ENCODE assay signal across 9 cellular contexts in the genomic region with DNA sequence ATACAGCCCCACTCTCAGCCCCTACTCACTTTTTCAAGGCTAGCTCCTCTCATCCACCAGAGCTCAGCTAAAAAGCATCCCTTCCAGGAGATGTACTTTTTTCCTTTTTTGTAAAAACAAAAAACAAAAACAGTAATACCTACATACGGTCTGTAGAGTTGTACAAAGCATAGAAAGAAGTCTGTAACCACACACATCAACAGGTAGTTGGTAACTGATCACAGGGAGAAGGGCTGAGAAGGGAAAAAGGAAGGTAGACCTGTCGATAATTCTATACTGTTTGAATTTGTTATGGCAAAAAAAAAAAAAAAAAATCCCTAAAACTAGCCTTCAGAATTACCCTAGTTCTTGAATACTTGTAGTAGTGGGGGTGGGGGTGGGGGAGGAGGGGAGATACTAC. TPM values are rescaled to one million over a fixed set of nuclear protein-coding genes. Genes with fewer than 3 reads are reported as not detected.
DNase-seq lines count a peak whose midpoint lies in the region; ATAC-seq, FAIRE-seq and TF ChIP-seq lines count a peak whose summit lies in the region.
"Had no signal": no experiment of that assay in that cellular context is flagged by ENCODE, and none has a peak within 500 bp of the region (broad histone marks: within the 10 kb centered on the region; RNA-seq: fewer than 3 reads in every experiment).

No MANE protein-coding gene starts in this region.

- ATAC-seq in heart right ventricle, result no peak
- no peak for ATAC-seq in left cardiac atrium
- no peak for ATAC-seq in GM12878
- ATAC-seq in upper lobe of right lung, result no peak
- no peak for ATAC-seq in HG02852 (IDR thresholded peaks at IDR 0.05; ENCODE audit: unreplicated experiment)

- H3K4me2 ChIP-seq in GM12878 (ENCODE audit: control insufficient read depth, insufficient read depth), result peak overlapping the region; percentile 89

- SMC1A ChIA-PET in GM12878 (lab: Charles Lee; ENCODE audit: uncharacterized antibody, unreplicated experiment), result interaction anchor here (0.9 to 5.2 kb wide), 11 partner anchors 9 to 174 kb away, joined by 3 to 86 read pairs (median 7); partner anchors contain the start of genes GGA3, GRB2, MIF4GD and MRPS7

- POLR2A ChIA-PET in GM12878 (lab: Charles Lee), result interaction anchor here (0.6 to 2.9 kb wide), 14 partner anchors 17 to 228 kb away, joined by 3 to 30 read pairs (median 4); partner anchors contain the start of genes GGA3, MIF4GD, MRPS7 and TMEM94

- peaks cover 0 to 35% (median 0%) of the 10 kb centered on the region in 9 donors for H3K36me3 ChIP-seq in heart right ventricle
- H3K36me3 ChIP-seq in GM12878 (ENCODE audit: control insufficient read depth in 2 of 2, insufficient read depth in 2 of 2, low read length in 1 of 2), result peaks cover 12 to 16% of the 10 kb centered on the region in 2 experiments
- H3K36me3 ChIP-seq in mesodermal cell (ENCODE audit: control insufficient read depth, insufficient read depth, low read length), result peaks cover 9% of the 10 kb centered on the region
- H3K36me3 ChIP-seq in upper lobe of right lung, result peaks cover 9% of the 10 kb centered on the region

- peak overlapping the region; percentile 66 for H3K9ac ChIP-seq in GM12878 (ENCODE audit: control insufficient read depth, insufficient read depth, low read length)

- TF ChIP-seq CTCF in heart right ventricle (IDR thresholded peaks at IDR 0.05), result no peak
- no peak for TF ChIP-seq CTCF in GM12878 (IDR thresholded peaks at IDR 0.05 in 2 of 3, conservative IDR thresholded peaks at IDR 0.05 in 1 of 3; ENCODE audit: control insufficient read depth in 2 of 3, extremely low read depth in 1 of 3, insufficient read depth in 1 of 3, low read depth in 3 of 3, low read length in 3 of 3)
- no peak for TF ChIP-seq CTCF in upper lobe of right lung (IDR thresholded peaks at IDR 0.05)

- peak overlapping the region in 9 of 10 donors; percentile 59 to 98 (median 86) for H3K4me3 ChIP-seq in heart right ventricle
- H3K4me3 ChIP-seq in GM12878, result peak overlapping the region; percentile 91
- peak overlapping the region; percentile 80 for H3K4me3 ChIP-seq in mesodermal cell (ENCODE audit: extremely low read depth, insufficient read depth, low read length, poor library complexity, severe bottlenecking)
- peak overlapping the region; percentile 67 for H3K4me3 ChIP-seq in upper lobe of right lung

- intact Hi-C loops in heart right ventricle (cut with DNase I), result loop anchor here in 1 of 10 donors (2.0 kb wide), 1 partner anchor 18 kb away; the partner anchor contains the start of gene MIF4GD
- intact Hi-C loops in left cardiac atrium (cut with DNase I), result no loop called here
- intact Hi-C loops in GM12878 (cut with micrococcal nuclease; ENCODE audit: unreplicated experiment), result loop anchor here (5.0 kb wide), 1 partner anchor 34 kb away; no protein-coding TSS in a partner anchor
- intact Hi-C loops in upper lobe of right lung (cut with DNase I), result no loop called here

- CTCF ChIA-PET in GM12878 (lab: Yijun Ruan, JAX), result interaction anchor here (1.1 to 4.6 kb wide), 15 partner anchors 10 to 124 kb away, joined by 3 to 65 read pairs (median 9); partner anchors contain the start of genes GGA3, GRB2, MIF4GD and MRPS7

- in situ Hi-C loops in GM12878 (cut with MboI), result no loop called here

- H3K27ac ChIP-seq in heart right ventricle (peak overlapping the region in 1 of 10 donors; percentile 96), GM12878 (ENCODE audit: control insufficient read depth, insufficient read depth) (peak overlapping the region; percentile 77; the same call in 1 of the 2 replicates), mesodermal cell (ENCODE audit: low read depth, low read length, severe bottlenecking) (no peak overlapping the region), upper lobe of right lung (peak overlapping the region; percentile 93)

- H3K79me2 ChIP-seq in GM12878 (ENCODE audit: control insufficient read depth, insufficient read depth, low read length), result peaks cover 33% of the 10 kb centered on the region

- no peaks in the 10 kb centered on the region for H3K27me3 ChIP-seq in heart right ventricle
- H3K27me3 ChIP-seq in GM12878 (replicated peaks in 1 of 2; ENCODE audit: control insufficient read depth in 2 of 2, insufficient read depth in 2 of 2, low read length in 1 of 2), result no peaks in the 10 kb centered on the region
- H3K27me3 ChIP-seq in upper lobe of right lung, result no peaks in the 10 kb centered on the region

- DNase-seq in heart right ventricle (no peak), left cardiac atrium (no peak), GM12878 (ENCODE audit: low read depth, low spot score) (no peak), upper lobe of right lung (no peak), NCI-H748 (lab: John Stamatoyannopoulos, UW; ENCODE audit: unreplicated experiment) (no peak), dedifferentiated amniotic fluid mesenchymal stem cell (ENCODE audit: extremely low spot score) (no peak)

- TF ChIP-seq EP300 in GM12878 (IDR thresholded peaks at IDR 0.05; ENCODE audit: borderline replicate concordance in 1 of 2, control insufficient read depth in 1 of 2, low read depth in 2 of 2, low read length in 2 of 2), result no peak

- no peak overlapping the region for H2AFZ ChIP-seq in GM12878 (ENCODE audit: control insufficient read depth, low read depth, low read length)

- H3K4me1 ChIP-seq in heart right ventricle (peaks cover 0 to 33% (median 10%) of the 10 kb centered on the region in 9 donors), GM12878 (ENCODE audit: control insufficient read depth, insufficient read depth, low read length) (peaks cover 25% of the 10 kb centered on the region), mesodermal cell (ENCODE audit: control insufficient read depth, insufficient read depth, low read length, poor library complexity, severe bottlenecking) (no peaks in the 10 kb centered on the region), upper lobe of right lung (no peaks in the 10 kb centered on the region)

- no peak for FAIRE-seq in GM12878 (lab: Jason Lieb, UNC)
- FAIRE-seq: G401.6 had no signal

- RAD21 ChIA-PET in GM12878 (lab: Charles Lee; ENCODE audit: unreplicated experiment), result interaction anchor here (0.7 to 13.2 kb wide), 22 partner anchors 10 to 275 kb away, joined by 3 to 364 read pairs (median 12); partner anchors contain the start of genes GGA3, GRB2, MIF4GD and MRPS7

- TF ChIP-seq RAD21 in GM12878 (IDR thresholded peaks at IDR 0.05; ENCODE audit: insufficient read depth, low read depth, low read length), result no peak

- H4K20me1 ChIP-seq in GM12878 (ENCODE audit: control insufficient read depth, insufficient read depth), result no peaks in the 10 kb centered on the region; the same call in 1 of the 2 replicates

- no TSS peak for BruUV-seq in GM12878 (replicated peaks; lab: Mats Ljungman, UMichigan)

- H3K9me3 ChIP-seq in heart right ventricle (no peaks in the 10 kb centered on the region), GM12878 (replicated peaks; ENCODE audit: control insufficient read depth, insufficient read depth, low read length) (no peaks in the 10 kb centered on the region), mesodermal cell (ENCODE audit: control insufficient read depth, low read length) (no peaks in the 10 kb centered on the region), upper lobe of right lung (no peaks in the 10 kb centered on the region)

- WGBS in heart right ventricle, 2 donors, result 31 to 42% methylated on average over 2 of the region's 2 CpGs
- 0% methylated on average over 1 of the region's 2 CpGs for WGBS in GM12878 (ENCODE audit: insufficient coverage, insufficient replicate concordance, low lambda C conversion rate, missing lambda C conversion rate)
- no CpG with 5 or more reads among the region's 2 CpGs for WGBS in mesodermal cell (ENCODE audit: insufficient coverage in 2 of 2), 2 experiments

- no peak for TF ChIP-seq POLR2A in GM12878 (IDR thresholded peaks at IDR 0.05; ENCODE audit: low read depth, low read length)

RNA-seq across cellular contexts. Expression of gene SLC25A19, which starts 0.9 kb away (rescaled TPM):
- 10 to 100 TPM in 6 of 10 donors, 1 to 10 TPM in 4; 6.8 to 19.2 (median 11.3) TPM for total RNA-seq in heart right ventricle
- 10 to 100 TPM; 19.7 to 23.2 TPM for polyA plus RNA-seq in heart right ventricle
- 10 to 100 TPM; 15.2 to 21.0 TPM for total RNA-seq in left cardiac atrium
- 89.0 and 97.1 TPM in 2 replicates for total RNA-seq in GM12878 (2013; cell fraction: nucleolus; rRNA removed)
- total RNA-seq in GM12878 (2014; rRNA removed), result 55.6 and 58.3 TPM in 2 replicates
- total RNA-seq in GM12878 (2014; rRNA removed; fragmentation: Illumina TruSeq; extraction: Trizol), result 39.7 and 49.1 TPM in 2 replicates
- 59.6 and 60.6 TPM in 2 replicates for total RNA-seq in GM12878 (2021)
- 19.4 TPM for polyA plus RNA-seq in GM12878 (2011; ENCODE audit: low read depth)
- polyA plus RNA-seq in GM12878 (2011; rRNA removed), result 28.3 and 39.2 TPM in 2 replicates
- polyA plus RNA-seq in GM12878 (2011; cell fraction: cytosol; rRNA removed), result 62.0 and 77.9 TPM in 2 replicates
- polyA plus RNA-seq in GM12878 (2011; cell fraction: nucleus; rRNA removed), result 63.2 and 65.7 TPM in 2 replicates
- polyA plus RNA-seq in GM12878 (2012), result 31.7 and 40.1 TPM in 2 replicates
- 24.1 and 45.5 TPM in 2 replicates for polyA plus RNA-seq in GM12878 (2014; fragmentation: Illumina TruSeq; extraction: Trizol)
- polyA plus RNA-seq in GM12878 (2014; fragmentation: Nextera tagmentation; extraction: Ambion mirVana), result 10 to 100 TPM; 32.9 to 43.1 TPM
- 68.5 and 69.4 TPM in 2 replicates for polyA plus RNA-seq in GM12878 (2014; rRNA removed)
- 10 to 100 TPM; 77.0 to 91.6 TPM for polyA plus RNA-seq in GM12878 (2016; fragmentation: Nextera tagmentation; extraction: Ambion mirVana)
- 27.9 and 43.7 TPM in 2 replicates for polyA minus RNA-seq in GM12878 (2011; rRNA and poly(A)+ RNA removed)
- polyA minus RNA-seq in GM12878 (2011; cell fraction: cytosol; rRNA and poly(A)+ RNA removed), result 16.3 and 17.8 TPM in 2 replicates
- 19.6 and 37.5 TPM in 2 replicates for polyA minus RNA-seq in GM12878 (2011; cell fraction: nucleus; rRNA and poly(A)+ RNA removed)
- polyA plus RNA-seq in mesodermal cell (2013, experiment 1 of 2), result 4.2 TPM
- 6.1 TPM for polyA plus RNA-seq in mesodermal cell (2013, experiment 2 of 2)
- 29.4 TPM for total RNA-seq in upper lobe of right lung

RNA-seq across cellular contexts. Expression of gene MIF4GD, which starts 17.3 kb away (rescaled TPM):
- total RNA-seq in heart right ventricle (10 to 100 TPM; 12.6 to 21.0 (median 15.6) TPM), left cardiac atrium (10 to 100 TPM; 13.8 to 17.7 TPM), GM12878 (2014; rRNA removed) (43.9 and 44.3 TPM in 2 replicates), GM12878 (2014; rRNA removed; fragmentation: Illumina TruSeq; extraction: Trizol) (22.8 and 23.4 TPM in 2 replicates), GM12878 (2021) (40.0 and 45.6 TPM in 2 replicates), upper lobe of right lung (25.7 TPM)
- polyA plus RNA-seq in heart right ventricle (10 to 100 TPM in 1 of 2 donors, 1 to 10 TPM in 1; 7.5 to 27.7 TPM), GM12878 (2011; rRNA removed) (49.8 and 66.1 TPM in 2 replicates), GM12878 (2014; fragmentation: Illumina TruSeq; extraction: Trizol) (20.4 and 42.0 TPM in 2 replicates), GM12878 (2014; fragmentation: Nextera tagmentation; extraction: Ambion mirVana) (10 to 100 TPM; 94.7 to 96.2 TPM), GM12878 (2014; rRNA removed) (49.6 and 57.0 TPM in 2 replicates), GM12878 (2016; fragmentation: Nextera tagmentation; extraction: Ambion mirVana) (10 to 100 TPM; 63.3 to 69.4 TPM)
- 10.9 and 13.8 TPM in 2 replicates for total RNA-seq in GM12878 (2013; cell fraction: nucleolus; rRNA removed)
- polyA plus RNA-seq in GM12878 (2011; ENCODE audit: low read depth), result 30.0 TPM
- polyA plus RNA-seq in GM12878 (2011; cell fraction: cytosol; rRNA removed), result 94.7 and 108 TPM in 2 replicates
- polyA plus RNA-seq in GM12878 (2011; cell fraction: nucleus; rRNA removed), result 65.0 and 80.8 TPM in 2 replicates
- 33.3 and 39.1 TPM in 2 replicates for polyA plus RNA-seq in GM12878 (2012)
- 47.0 and 62.1 TPM in 2 replicates for polyA minus RNA-seq in GM12878 (2011; rRNA and poly(A)+ RNA removed)
- 17.5 and 19.3 TPM in 2 replicates for polyA minus RNA-seq in GM12878 (2011; cell fraction: cytosol; rRNA and poly(A)+ RNA removed)
- polyA minus RNA-seq in GM12878 (2011; cell fraction: nucleus; rRNA and poly(A)+ RNA removed), result 10.2 and 17.5 TPM in 2 replicates
- polyA plus RNA-seq in mesodermal cell (2013, experiment 1 of 2), result 14.3 TPM
- 14.6 TPM for polyA plus RNA-seq in mesodermal cell (2013, experiment 2 of 2)

RNA-seq across cellular contexts. Expression of gene MRPS7, which starts 26.7 kb away (rescaled TPM):
- 100 to 1,000 TPM; 124 to 179 (median 151) TPM for total RNA-seq in heart right ventricle
- 100 to 1,000 TPM in 1 of 2 donors, 10 to 100 TPM in 1; 98.9 to 118 TPM for polyA plus RNA-seq in heart right ventricle
- total RNA-seq in left cardiac atrium, result 100 to 1,000 TPM in 1 of 2 donors, 10 to 100 TPM in 1; 85.4 to 103 TPM
- 40.8 and 41.5 TPM in 2 replicates for total RNA-seq in GM12878 (2013; cell fraction: nucleolus; rRNA removed)
- 105 and 117 TPM in 2 replicates for total RNA-seq in GM12878 (2014; rRNA removed)
- 89.6 and 101 TPM in 2 replicates for total RNA-seq in GM12878 (2014; rRNA removed; fragmentation: Illumina TruSeq; extraction: Trizol)
- 88.4 and 89.2 TPM in 2 replicates for total RNA-seq in GM12878 (2021)
- 40.9 TPM for polyA plus RNA-seq in GM12878 (2011; ENCODE audit: low read depth)
- polyA plus RNA-seq in GM12878 (2011; rRNA removed), result 73.6 and 89.7 TPM in 2 replicates
- 90.3 and 94.2 TPM in 2 replicates for polyA plus RNA-seq in GM12878 (2011; cell fraction: cytosol; rRNA removed)
- polyA plus RNA-seq in GM12878 (2011; cell fraction: nucleus; rRNA removed), result 68.9 and 73.0 TPM in 2 replicates
- 50.5 and 55.2 TPM in 2 replicates for polyA plus RNA-seq in GM12878 (2012)
- polyA plus RNA-seq in GM12878 (2014; fragmentation: Illumina TruSeq; extraction: Trizol), result 71.2 and 101 TPM in 2 replicates
- polyA plus RNA-seq in GM12878 (2014; fragmentation: Nextera tagmentation; extraction: Ambion mirVana), result 100 to 1,000 TPM; 161 to 209 TPM
- polyA plus RNA-seq in GM12878 (2014; rRNA removed), result 93.2 and 108 TPM in 2 replicates
- polyA plus RNA-seq in GM12878 (2016; fragmentation: Nextera tagmentation; extraction: Ambion mirVana), result 100 to 1,000 TPM; 207 to 217 TPM
- polyA minus RNA-seq in GM12878 (2011; rRNA and poly(A)+ RNA removed), result 44.1 and 47.2 TPM in 2 replicates
- 16.8 and 20.8 TPM in 2 replicates for polyA minus RNA-seq in GM12878 (2011; cell fraction: cytosol; rRNA and poly(A)+ RNA removed)
- 26.8 and 39.8 TPM in 2 replicates for polyA minus RNA-seq in GM12878 (2011; cell fraction: nucleus; rRNA and poly(A)+ RNA removed)
- polyA plus RNA-seq in mesodermal cell (2013, experiment 1 of 2), result 89.9 TPM
- 91.4 TPM for polyA plus RNA-seq in mesodermal cell (2013, experiment 2 of 2)
- total RNA-seq in upper lobe of right lung, result 34.7 TPM

RNA-seq across cellular contexts. Expression of gene GGA3, which starts 27.0 kb away (rescaled TPM):
- 10 to 100 TPM; 16.0 to 30.2 (median 21.7) TPM for total RNA-seq in heart right ventricle
- polyA plus RNA-seq in heart right ventricle, result 10 to 100 TPM; 13.1 to 20.3 TPM
- 10 to 100 TPM; 23.0 to 24.5 TPM for total RNA-seq in left cardiac atrium
- 70.6 and 92.6 TPM in 2 replicates for total RNA-seq in GM12878 (2013; cell fraction: nucleolus; rRNA removed)
- 19.6 and 20.7 TPM in 2 replicates for total RNA-seq in GM12878 (2014; rRNA removed)
- total RNA-seq in GM12878 (2014; rRNA removed; fragmentation: Illumina TruSeq; extraction: Trizol), result 13.5 and 14.3 TPM in 2 replicates
- total RNA-seq in GM12878 (2021), result 52.1 and 57.5 TPM in 2 replicates
- 34.9 TPM for polyA plus RNA-seq in GM12878 (2011; ENCODE audit: low read depth)
- polyA plus RNA-seq in GM12878 (2011; rRNA removed), result 26.2 and 34.9 TPM in 2 replicates
- polyA plus RNA-seq in GM12878 (2011; cell fraction: cytosol; rRNA removed), result 25.9 and 26.0 TPM in 2 replicates
- polyA plus RNA-seq in GM12878 (2011; cell fraction: nucleus; rRNA removed), result 244 and 300 TPM in 2 replicates
- 51.0 and 62.2 TPM in 2 replicates for polyA plus RNA-seq in GM12878 (2012)
- 31.7 and 41.3 TPM in 2 replicates for polyA plus RNA-seq in GM12878 (2014; fragmentation: Illumina TruSeq; extraction: Trizol)
- 1 to 10 TPM; 7.0 to 8.1 TPM for polyA plus RNA-seq in GM12878 (2014; fragmentation: Nextera tagmentation; extraction: Ambion mirVana)
- 36.4 and 40.2 TPM in 2 replicates for polyA plus RNA-seq in GM12878 (2014; rRNA removed)
- polyA plus RNA-seq in GM12878 (2016; fragmentation: Nextera tagmentation; extraction: Ambion mirVana), result 10 to 100 TPM; 33.0 to 36.3 TPM
- 50.4 and 73.4 TPM in 2 replicates for polyA minus RNA-seq in GM12878 (2011; rRNA and poly(A)+ RNA removed)
- 9.0 and 14.0 TPM in 2 replicates for polyA minus RNA-seq in GM12878 (2011; cell fraction: cytosol; rRNA and poly(A)+ RNA removed)
- polyA minus RNA-seq in GM12878 (2011; cell fraction: nucleus; rRNA and poly(A)+ RNA removed), result 39.3 and 49.0 TPM in 2 replicates
- 26.9 TPM for polyA plus RNA-seq in mesodermal cell (2013, experiment 1 of 2)
- 22.3 TPM for polyA plus RNA-seq in mesodermal cell (2013, experiment 2 of 2)
- total RNA-seq in upper lobe of right lung, result 52.7 TPM
